Comparison of ENCODE assay signal across 7 cellular contexts in genomic region chrX:56813318-56813837, GRCh38.
DNase-seq lines count a peak whose midpoint lies in the region; ATAC-seq and TF ChIP-seq lines count a peak whose summit lies in the region.

No MANE protein-coding gene starts in this region.

- ATAC-seq in GM19467 (IDR thresholded peaks at IDR 0.05; ENCODE audit: unreplicated experiment): peak; percentile 42

- no peaks in the 10 kb centered on the region for H3K27me3 ChIP-seq in esophagus squamous epithelium

- peak; percentile 43 for DNase-seq in HS-5 (ENCODE audit: low read depth)
- peak; percentile 30 to 40 for DNase-seq in activated CD4-positive, alpha-beta T cell treated with anti-CD3 and anti-CD28 coated beads, Interleukin-2, amount 50 U/mL, for 48 hours
- no peak for DNase-seq in esophagus squamous epithelium (lab: John Stamatoyannopoulos, UW)
- peak; percentile 41 for DNase-seq in stimulated activated CD4-positive, alpha-beta T cell treated with anti-CD3 and anti-CD28 coated beads, Interleukin-4, amount 100 ng/mL, for 24 hours
- DNase-seq in KG1 (lab: John Stamatoyannopoulos, UW): no peak
- no peak for DNase-seq in NCI-H82 (lab: John Stamatoyannopoulos, UW)

- intact Hi-C loops in esophagus squamous epithelium (cut with DNase I): no loop called here

- no peaks in the 10 kb centered on the region for H3K9me3 ChIP-seq in esophagus squamous epithelium

- H3K4me3 ChIP-seq in esophagus squamous epithelium: peak overlapping the region in 1 of 4 donors; percentile 43

- no peak for TF ChIP-seq CTCF in esophagus squamous epithelium (IDR thresholded peaks at IDR 0.05)

- H3K4me1 ChIP-seq in esophagus squamous epithelium: peaks cover 8 to 25% (median 11%) of the 10 kb centered on the region in 3 donors

- 20 to 35% methylated on average over 1 to 5 of the region's 7 CpGs for WGBS in esophagus squamous epithelium, 2 donors

- H3K27ac ChIP-seq in esophagus squamous epithelium: peak overlapping the region; percentile 51 to 84 (median 72)

- no peaks in the 10 kb centered on the region for H3K36me3 ChIP-seq in esophagus squamous epithelium

- TF ChIP-seq POLR2A in esophagus squamous epithelium (IDR thresholded peaks at IDR 0.05): no peak

Comparison
In these comparisons a context has a peak if more than half of its experiments do, and no peak if none do; other contexts are left out.
1. DNase-seq: peak in HS-5 (single experiment), activated CD4-positive, alpha-beta T cell treated with anti-CD3 and anti-CD28 coated beads, Interleukin-2, amount 50 U/mL, for 48 hours (2 of 2) and stimulated activated CD4-positive, alpha-beta T cell treated with anti-CD3 and anti-CD28 coated beads, Interleukin-4, amount 100 ng/mL, for 24 hours (single experiment); none in esophagus squamous epithelium (single experiment), KG1 (single experiment) and NCI-H82 (single experiment).